In genomic region chr14:74551431-74551830, GRCh38 we compare ENCODE assay signal across 2 cellular contexts.
TF ChIP-seq lines count a peak whose summit lies in the region.

No MANE protein-coding gene starts in this region.

TF ChIP-seq in GM23338, 12 proteins besides CTCF, POLR2A, EP300 and RAD21 (continued from another document):
- TF ChIP-seq JUNB (IDR thresholded peaks at IDR 0.05; ENCODE audit: unreplicated experiment) (no peak), POLR2AphosphoS5 (IDR thresholded peaks at IDR 0.05; ENCODE audit: low read depth) (no peak), CREB1 (CRISPR knock-in tag; IDR thresholded peaks at IDR 0.05; ENCODE audit: low read depth) (no peak), STAT1 (IDR thresholded peaks at IDR 0.05; ENCODE audit: unreplicated experiment) (no peak), ZNF331 (CRISPR knock-in tag; IDR thresholded peaks at IDR 0.05; ENCODE audit: low read depth) (no peak), NANOG (IDR thresholded peaks at IDR 0.05; ENCODE audit: borderline replicate concordance) (no peak), EZH2phosphoT487 (IDR thresholded peaks at IDR 0.05; ENCODE audit: unreplicated experiment) (no peak), REST (IDR thresholded peaks at IDR 0.05; ENCODE audit: unreplicated experiment) (no peak), EZH2 (IDR thresholded peaks at IDR 0.05; ENCODE audit: low read depth, unreplicated experiment) (no peak), ETS1 (IDR thresholded peaks at IDR 0.05) (no peak)
- TF ChIP-seq, protein P1, sequence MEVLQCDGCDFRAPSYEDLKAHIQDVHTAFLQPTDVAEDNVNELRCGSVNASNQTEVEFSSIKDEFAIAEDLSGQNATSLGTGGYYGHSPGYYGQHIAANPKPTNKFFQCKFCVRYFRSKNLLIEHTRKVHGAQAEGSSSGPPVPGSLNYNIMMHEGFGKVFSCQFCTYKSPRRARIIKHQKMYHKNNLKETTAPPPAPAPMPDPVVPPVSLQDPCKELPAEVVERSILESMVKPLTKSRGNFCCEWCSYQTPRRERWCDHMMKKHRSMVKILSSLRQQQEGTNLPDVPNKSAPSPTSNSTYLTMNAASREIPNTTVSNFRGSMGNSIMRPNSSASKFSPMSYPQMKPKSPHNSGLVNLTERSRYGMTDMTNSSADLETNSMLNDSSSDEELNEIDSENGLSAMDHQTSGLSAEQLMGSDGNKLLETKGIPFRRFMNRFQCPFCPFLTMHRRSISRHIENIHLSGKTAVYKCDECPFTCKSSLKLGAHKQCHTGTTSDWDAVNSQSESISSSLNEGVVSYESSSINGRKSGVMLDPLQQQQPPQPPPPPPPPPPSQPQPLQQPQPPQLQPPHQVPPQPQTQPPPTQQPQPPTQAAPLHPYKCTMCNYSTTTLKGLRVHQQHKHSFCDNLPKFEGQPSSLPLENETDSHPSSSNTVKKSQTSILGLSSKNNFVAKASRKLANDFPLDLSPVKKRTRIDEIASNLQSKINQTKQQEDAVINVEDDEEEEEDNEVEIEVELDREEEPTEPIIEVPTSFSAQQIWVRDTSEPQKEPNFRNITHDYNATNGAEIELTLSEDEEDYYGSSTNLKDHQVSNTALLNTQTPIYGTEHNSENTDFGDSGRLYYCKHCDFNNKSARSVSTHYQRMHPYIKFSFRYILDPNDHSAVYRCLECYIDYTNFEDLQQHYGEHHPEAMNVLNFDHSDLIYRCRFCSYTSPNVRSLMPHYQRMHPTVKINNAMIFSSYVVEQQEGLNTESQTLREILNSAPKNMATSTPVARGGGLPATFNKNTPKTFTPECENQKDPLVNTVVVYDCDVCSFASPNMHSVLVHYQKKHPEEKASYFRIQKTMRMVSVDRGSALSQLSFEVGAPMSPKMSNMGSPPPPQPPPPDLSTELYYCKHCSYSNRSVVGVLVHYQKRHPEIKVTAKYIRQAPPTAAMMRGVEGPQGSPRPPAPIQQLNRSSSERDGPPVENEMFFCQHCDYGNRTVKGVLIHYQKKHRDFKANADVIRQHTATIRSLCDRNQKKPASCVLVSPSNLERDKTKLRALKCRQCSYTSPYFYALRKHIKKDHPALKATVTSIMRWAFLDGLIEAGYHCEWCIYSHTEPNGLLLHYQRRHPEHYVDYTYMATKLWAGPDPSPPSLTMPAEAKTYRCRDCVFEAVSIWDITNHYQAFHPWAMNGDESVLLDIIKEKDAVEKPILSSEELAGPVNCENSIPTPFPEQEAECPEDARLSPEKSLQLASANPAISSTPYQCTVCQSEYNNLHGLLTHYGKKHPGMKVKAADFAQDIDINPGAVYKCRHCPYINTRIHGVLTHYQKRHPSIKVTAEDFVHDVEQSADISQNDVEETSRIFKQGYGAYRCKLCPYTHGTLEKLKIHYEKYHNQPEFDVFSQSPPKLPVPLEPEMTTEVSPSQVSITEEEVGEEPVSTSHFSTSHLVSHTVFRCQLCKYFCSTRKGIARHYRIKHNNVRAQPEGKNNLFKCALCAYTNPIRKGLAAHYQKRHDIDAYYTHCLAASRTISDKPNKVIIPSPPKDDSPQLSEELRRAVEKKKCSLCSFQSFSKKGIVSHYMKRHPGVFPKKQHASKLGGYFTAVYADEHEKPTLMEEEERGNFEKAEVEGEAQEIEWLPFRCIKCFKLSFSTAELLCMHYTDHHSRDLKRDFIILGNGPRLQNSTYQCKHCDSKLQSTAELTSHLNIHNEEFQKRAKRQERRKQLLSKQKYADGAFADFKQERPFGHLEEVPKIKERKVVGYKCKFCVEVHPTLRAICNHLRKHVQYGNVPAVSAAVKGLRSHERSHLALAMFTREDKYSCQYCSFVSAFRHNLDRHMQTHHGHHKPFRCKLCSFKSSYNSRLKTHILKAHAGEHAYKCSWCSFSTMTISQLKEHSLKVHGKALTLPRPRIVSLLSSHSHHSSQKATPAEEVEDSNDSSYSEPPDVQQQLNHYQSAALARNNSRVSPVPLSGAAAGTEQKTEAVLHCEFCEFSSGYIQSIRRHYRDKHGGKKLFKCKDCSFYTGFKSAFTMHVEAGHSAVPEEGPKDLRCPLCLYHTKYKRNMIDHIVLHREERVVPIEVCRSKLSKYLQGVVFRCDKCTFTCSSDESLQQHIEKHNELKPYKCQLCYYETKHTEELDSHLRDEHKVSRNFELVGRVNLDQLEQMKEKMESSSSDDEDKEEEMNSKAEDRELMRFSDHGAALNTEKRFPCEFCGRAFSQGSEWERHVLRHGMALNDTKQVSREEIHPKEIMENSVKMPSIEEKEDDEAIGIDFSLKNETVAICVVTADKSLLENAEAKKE (CRISPR knock-in tag; IDR thresholded peaks at IDR 0.05), result no peak

TF ChIP-seq in WTC11, 78 proteins besides CTCF, POLR2A, EP300 and RAD21:
- no peak for TF ChIP-seq KAT7 (CRISPR knock-in tag; IDR thresholded peaks at IDR 0.05; ENCODE audit: borderline replicate concordance)
- TF ChIP-seq ARID4B (CRISPR knock-in tag; IDR thresholded peaks at IDR 0.05; ENCODE audit: borderline replicate concordance), result no peak
- no peak for TF ChIP-seq ZBTB43 (CRISPR knock-in tag; IDR thresholded peaks at IDR 0.05)
- no peak for TF ChIP-seq ZNF232 (CRISPR knock-in tag; IDR thresholded peaks at IDR 0.05)
- no peak for TF ChIP-seq ETV6 (CRISPR knock-in tag; IDR thresholded peaks at IDR 0.05)
- TF ChIP-seq FOXJ3 (CRISPR knock-in tag; IDR thresholded peaks at IDR 0.05; ENCODE audit: borderline replicate concordance), result no peak
- no peak for TF ChIP-seq TCF7 (CRISPR knock-in tag; IDR thresholded peaks at IDR 0.05; ENCODE audit: low read depth)
- no peak for TF ChIP-seq ATF3 (CRISPR knock-in tag; conservative IDR thresholded peaks at IDR 0.05)
- TF ChIP-seq, protein P2, sequence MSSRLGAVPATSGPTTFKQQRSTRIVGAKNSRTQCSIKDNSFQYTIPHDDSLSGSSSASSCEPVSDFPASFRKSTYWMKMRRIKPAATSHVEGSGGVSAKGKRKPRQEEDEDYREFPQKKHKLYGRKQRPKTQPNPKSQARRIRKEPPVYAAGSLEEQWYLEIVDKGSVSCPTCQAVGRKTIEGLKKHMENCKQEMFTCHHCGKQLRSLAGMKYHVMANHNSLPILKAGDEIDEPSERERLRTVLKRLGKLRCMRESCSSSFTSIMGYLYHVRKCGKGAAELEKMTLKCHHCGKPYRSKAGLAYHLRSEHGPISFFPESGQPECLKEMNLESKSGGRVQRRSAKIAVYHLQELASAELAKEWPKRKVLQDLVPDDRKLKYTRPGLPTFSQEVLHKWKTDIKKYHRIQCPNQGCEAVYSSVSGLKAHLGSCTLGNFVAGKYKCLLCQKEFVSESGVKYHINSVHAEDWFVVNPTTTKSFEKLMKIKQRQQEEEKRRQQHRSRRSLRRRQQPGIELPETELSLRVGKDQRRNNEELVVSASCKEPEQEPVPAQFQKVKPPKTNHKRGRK (CRISPR knock-in tag; IDR thresholded peaks at IDR 0.05; ENCODE audit: borderline replicate concordance), result no peak
- TF ChIP-seq CREB1 (CRISPR knock-in tag; IDR thresholded peaks at IDR 0.05), result no peak
